ENCODE assay signal across 33 cellular contexts in genomic region chr10:120941468-120941867, GRCh38.
"Had no signal": no experiment of that assay in that cellular context is flagged by ENCODE, and none has a peak within 500 bp of the region (broad histone marks: within the 10 kb centered on the region; RNA-seq: fewer than 3 reads in every experiment).

No MANE protein-coding gene starts in this region.

- FAIRE-seq: TTC549 had no signal

- H3K27me3 ChIP-seq: brain microvascular endothelial cell, cardiac muscle cell, Peyer's patch had no signal

- H3K9me3 Mint-ChIP-seq: activated CD4-positive, alpha-beta T cell treated with anti-CD3 and anti-CD28 coated beads, Interleukin-2, amount 10 ng/mL, durations not matched to agents 24 days and 14 days; activated CD8-positive, alpha-beta T cell treated with anti-CD3 and anti-CD28 coated beads for 36 hours; activated naive CD8-positive, alpha-beta T cell treated with anti-CD3 and anti-CD28 coated beads for 36 hours; activated T-cell treated with anti-CD3 and anti-CD28 coated beads, Interleukin-2, amount 50 U/mL, for 72 hours; activated T-helper 17 cell treated with anti-CD3 and anti-CD28 coated beads, Interleukin-2, amount 50 U/mL, for 72 hours; central memory CD8-positive, alpha-beta T cell; T-helper 1 cell treated with Interleukin-12 subunit alpha and Interleukin-12 subunit beta and Interleukin-4 antibody, amounts not matched to agents 30 μg/mL and 1 μg/mL, for 36 hours; T-helper 2 cell treated with Interferon-gamma antibody and Interleukin-4, amounts not matched to agents 5 μg/mL and 100 μg/mL, for 36 hours had no signal

- H3K4me1 ChIP-seq: Peyer's patch had no signal

- H3K4me1 Mint-ChIP-seq: activated T-helper 17 cell treated with anti-CD3 and anti-CD28 coated beads, Interleukin-2, amount 50 U/mL, for 72 hours; central memory CD8-positive, alpha-beta T cell had no signal

- H3K4me3 Mint-ChIP-seq: activated CD4-positive, alpha-beta T cell treated with anti-CD3 and anti-CD28 coated beads, Interleukin-2, amount 10 ng/mL, durations not matched to agents 24 days and 14 days; activated CD8-positive, alpha-beta T cell treated with anti-CD3 and anti-CD28 coated beads for 36 hours; activated naive CD8-positive, alpha-beta T cell treated with anti-CD3 and anti-CD28 coated beads for 36 hours; activated T-cell treated with anti-CD3 and anti-CD28 coated beads, Interleukin-2, amount 50 U/mL, for 72 hours; activated T-helper 17 cell treated with anti-CD3 and anti-CD28 coated beads, Interleukin-2, amount 50 U/mL, for 72 hours; central memory CD8-positive, alpha-beta T cell; T-helper 1 cell treated with Interleukin-12 subunit alpha and Interleukin-12 subunit beta and Interleukin-4 antibody, amounts not matched to agents 30 μg/mL and 1 μg/mL, for 36 hours; T-helper 2 cell treated with Interferon-gamma antibody and Interleukin-4, amounts not matched to agents 5 μg/mL and 100 μg/mL, for 36 hours had no signal

- H3K36me3 Mint-ChIP-seq: activated naive CD8-positive, alpha-beta T cell treated with anti-CD3 and anti-CD28 coated beads for 36 hours had no signal

- ATAC-seq: activated CD8-positive, alpha-beta T cell treated with anti-CD3 and anti-CD28 coated beads for 36 hours; activated T-cell treated with anti-CD3 and anti-CD28 coated beads, Interleukin-2, amount 50 U/mL, for 72 hours; activated T-helper 17 cell treated with anti-CD3 and anti-CD28 coated beads, Interleukin-2, amount 50 U/mL, for 72 hours had no signal

- H3K27ac ChIP-seq: brain microvascular endothelial cell, cardiac muscle cell, Peyer's patch had no signal

- H3K9me3 ChIP-seq: Peyer's patch had no signal

- H3K4me3 ChIP-seq: cardiac muscle cell, Peyer's patch had no signal

- DNase-seq: activated CD4-positive, alpha-beta T cell treated with anti-CD3 and anti-CD28 coated beads, Interleukin-2, amount 10 ng/mL, durations not matched to agents 24 days and 14 days; activated CD4-positive, alpha-beta T cell treated with anti-CD3 and anti-CD28 coated beads, Interleukin-2, amount 50 U/mL, for 4 hours; activated CD8-positive, alpha-beta T cell treated with anti-CD3 and anti-CD28 coated beads for 36 hours; activated effector memory CD4-positive, alpha-beta T cell treated with anti-CD3 and anti-CD28 coated beads, Interleukin-2, amount 50 U/mL, for 16 hours; activated naive CD4-positive, alpha-beta T cell; activated naive CD4-positive, alpha-beta T cell treated with anti-CD3 and anti-CD28 coated beads, Interleukin-2, amount 50 U/mL, for 16 hours; activated naive CD8-positive, alpha-beta T cell treated with anti-CD3 and anti-CD28 coated beads for 36 hours; activated T-cell treated with anti-CD3 and anti-CD28 coated beads, Interleukin-2, amount 50 U/mL, for 1 hour; activated T-cell treated with anti-CD3 and anti-CD28 coated beads, Interleukin-2, amount 50 U/mL, for 72 hours; amniotic stem cell; aorta; brain microvascular endothelial cell; KG1; MM.1S; MV-4-11; NCI-H1092; NCI-H1436 treated with DMSO at 0.1 percent for 48 hours; NCI-H187; NCI-H2029 treated with DMSO at 0.1 percent for 48 hours; NCI-H2107; NCI-H2171; NCI-H510A; NCI-H526 treated with DMSO at 0.1 percent for 48 hours; NCI-H774; Peyer's patch; Right ventricle myocardium superior; RPMI8226 had no signal

- H3K27ac Mint-ChIP-seq: activated CD4-positive, alpha-beta T cell treated with anti-CD3 and anti-CD28 coated beads, Interleukin-2, amount 10 ng/mL, durations not matched to agents 24 days and 14 days; activated CD8-positive, alpha-beta T cell treated with anti-CD3 and anti-CD28 coated beads for 36 hours; activated naive CD8-positive, alpha-beta T cell treated with anti-CD3 and anti-CD28 coated beads for 36 hours; activated T-cell treated with anti-CD3 and anti-CD28 coated beads, Interleukin-2, amount 50 U/mL, for 72 hours; activated T-helper 17 cell treated with anti-CD3 and anti-CD28 coated beads, Interleukin-2, amount 50 U/mL, for 72 hours; T-helper 1 cell treated with Interleukin-12 subunit alpha and Interleukin-12 subunit beta and Interleukin-4 antibody, amounts not matched to agents 30 μg/mL and 1 μg/mL, for 36 hours; T-helper 2 cell treated with Interferon-gamma antibody and Interleukin-4, amounts not matched to agents 5 μg/mL and 100 μg/mL, for 36 hours had no signal

- H3K36me3 ChIP-seq: brain microvascular endothelial cell, cardiac muscle cell, Peyer's patch had no signal
